1 cellular context compared by ENCODE assay signal in the genomic region with DNA sequence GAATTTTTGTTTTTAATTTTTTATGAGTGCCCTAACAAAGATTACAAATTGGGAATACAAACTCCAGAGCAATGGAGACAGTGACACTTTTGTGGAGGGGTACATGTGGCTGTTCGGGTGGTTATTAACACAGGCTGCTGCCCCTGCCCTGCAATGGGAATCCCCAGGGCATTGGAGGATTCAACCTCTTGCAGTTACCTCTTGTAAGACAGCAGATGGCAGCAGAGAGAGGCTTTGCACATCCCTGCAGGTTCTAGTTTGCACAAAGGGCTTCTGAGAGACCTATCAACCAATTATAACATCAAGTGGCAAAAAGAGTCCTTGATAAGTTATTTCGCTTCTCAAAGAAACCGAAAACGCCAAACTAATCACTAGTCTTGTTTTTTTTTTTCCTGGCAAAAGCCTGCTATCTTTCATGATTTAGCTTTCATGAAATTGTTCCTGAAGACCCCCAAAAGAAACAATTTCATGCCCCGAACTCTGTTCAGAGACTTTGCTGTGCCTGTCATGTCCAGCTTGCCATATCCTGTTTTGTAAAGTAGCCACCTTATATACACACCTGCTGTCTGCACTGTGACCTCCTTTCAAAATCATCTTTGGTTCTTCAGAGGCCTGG.
TF ChIP-seq lines count a peak whose summit lies in the region.

No MANE protein-coding gene starts in this region.

TF ChIP-seq in GM12878, 131 proteins besides CTCF, POLR2A, EP300 and RAD21:
- 0 out of 4 replicates have a peak, but pooled peaks of 1 of the 2 experiments have one; percentile 27 for TF ChIP-seq BHLHE40 (IDR thresholded peaks at IDR 0.05; ENCODE audit: borderline replicate concordance in 1 of 2, low read depth in 2 of 2, low read length in 1 of 2)
- peak; percentile 84 for TF ChIP-seq MEF2B (IDR thresholded peaks at IDR 0.05; ENCODE audit: partially characterized antibody, poor library complexity, severe bottlenecking)
- TF ChIP-seq SMC3 (IDR thresholded peaks at IDR 0.05; ENCODE audit: borderline replicate concordance, low read length): peak; percentile 89
- no peak for TF ChIP-seq RCOR1 (conservative IDR thresholded peaks at IDR 0.05; ENCODE audit: low read depth, low read length)
